Comparison of ENCODE assay signal across 1 cellular context in the genomic region with DNA sequence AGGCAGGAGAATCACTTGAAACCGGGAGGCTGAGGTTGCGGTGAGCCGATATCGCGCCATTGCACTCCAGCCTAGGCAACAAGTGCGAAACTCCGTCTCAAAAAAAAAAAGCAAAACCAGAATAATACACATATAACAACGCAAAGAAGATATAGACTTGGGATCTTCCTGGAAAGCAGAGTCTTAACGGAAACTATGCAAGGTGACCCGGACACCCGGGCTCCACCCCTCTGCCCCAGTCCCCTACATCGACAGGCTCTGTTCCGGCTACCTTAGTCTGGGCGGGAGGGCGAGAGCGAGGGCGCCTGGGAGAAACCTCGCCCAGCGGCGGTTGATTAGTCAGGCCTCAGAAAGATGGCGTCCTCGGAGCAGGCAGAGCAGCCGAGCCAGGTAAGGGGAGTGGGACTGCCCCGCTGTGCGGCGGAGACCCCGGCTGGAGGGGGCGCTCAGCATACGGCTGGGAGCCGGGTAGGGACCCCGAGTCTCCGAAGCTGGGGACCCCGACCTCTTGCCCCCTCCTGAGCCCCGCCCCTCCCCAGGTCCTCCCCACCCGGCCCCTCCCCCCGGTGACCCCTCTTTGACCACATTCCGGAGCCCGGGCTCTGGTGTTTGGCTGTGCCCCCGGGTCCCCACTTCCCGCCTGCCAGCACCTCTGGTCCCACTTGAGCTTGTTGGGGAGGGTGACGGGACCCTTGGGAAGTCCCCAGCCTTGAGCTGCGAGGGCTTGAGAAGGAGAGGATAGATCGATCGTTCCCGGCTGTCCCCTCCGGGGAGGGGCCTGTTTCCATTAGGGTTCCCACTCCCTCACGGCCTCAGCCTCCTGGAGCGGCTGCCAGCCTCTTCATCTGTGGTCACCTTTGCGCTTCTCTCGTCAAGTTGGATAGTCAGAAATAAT.
TF ChIP-seq lines count a peak whose summit lies in the region.

A gene with protein sequence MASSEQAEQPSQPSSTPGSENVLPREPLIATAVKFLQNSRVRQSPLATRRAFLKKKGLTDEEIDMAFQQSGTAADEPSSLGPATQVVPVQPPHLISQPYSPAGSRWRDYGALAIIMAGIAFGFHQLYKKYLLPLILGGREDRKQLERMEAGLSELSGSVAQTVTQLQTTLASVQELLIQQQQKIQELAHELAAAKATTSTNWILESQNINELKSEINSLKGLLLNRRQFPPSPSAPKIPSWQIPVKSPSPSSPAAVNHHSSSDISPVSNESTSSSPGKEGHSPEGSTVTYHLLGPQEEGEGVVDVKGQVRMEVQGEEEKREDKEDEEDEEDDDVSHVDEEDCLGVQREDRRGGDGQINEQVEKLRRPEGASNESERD (plus strand): TSS at position 338 of the 895 bp plus-strand sequence. CDS start 17 bp downstream, at position 355.

TF ChIP-seq in HEK293, 187 proteins besides CTCF, POLR2A, EP300 and RAD21 (continued from another document):
- TF ChIP-seq ZNF544 (tag by site-specific recombination; IDR thresholded peaks at IDR 0.05) (no peak), SP7 (tag by site-specific recombination; IDR thresholded peaks at IDR 0.05) (peak; percentile 76), ZNF600 (tag by site-specific recombination; IDR thresholded peaks at IDR 0.05) (0 out of 2 replicates have a peak, but pooled peaks have one; percentile 5), ZNF19 (tag by site-specific recombination; IDR thresholded peaks at IDR 0.05; ENCODE audit: low read depth) (no peak), ZBTB44 (tag by site-specific recombination; IDR thresholded peaks at IDR 0.05) (0 out of 2 replicates have a peak, but pooled peaks have one; percentile 11), ZNF610 (tag by site-specific recombination; IDR thresholded peaks at IDR 0.05; ENCODE audit: borderline replicate concordance) (no peak; the same call in 1 of the 2 replicates), SCRT2 (tag by site-specific recombination; IDR thresholded peaks at IDR 0.05) (peak; percentile 82), ZNF76 (tag by site-specific recombination; IDR thresholded peaks at IDR 0.05; ENCODE audit: borderline replicate concordance, low read depth) (peak; percentile 92), GLIS1 (tag by site-specific recombination; IDR thresholded peaks at IDR 0.05) (peak; percentile 37; the same call in 1 of the 2 replicates), INSM2 (tag by site-specific recombination; IDR thresholded peaks at IDR 0.05) (0 out of 2 replicates have a peak, but pooled peaks have one; percentile 19), ZNF843 (tag by site-specific recombination; IDR thresholded peaks at IDR 0.05) (peak; percentile 43; the same call in 1 of the 2 replicates), ZNF473 (tag by site-specific recombination; IDR thresholded peaks at IDR 0.05) (no peak), ZNF629 (tag by site-specific recombination; IDR thresholded peaks at IDR 0.05) (peak; percentile 60), ZSCAN23 (tag by site-specific recombination; IDR thresholded peaks at IDR 0.05) (no peak), ZNF341 (tag by site-specific recombination; IDR thresholded peaks at IDR 0.05; ENCODE audit: low read depth) (peak; percentile 86), PATZ1 (tag by site-specific recombination; IDR thresholded peaks at IDR 0.05) (0 out of 2 replicates have a peak, but pooled peaks have one; percentile 66), ZNF223 (tag by site-specific recombination; IDR thresholded peaks at IDR 0.05) (peak; percentile 94), ZXDB (tag by site-specific recombination; IDR thresholded peaks at IDR 0.05) (peak; percentile 72), ZBTB20 (tag by site-specific recombination; IDR thresholded peaks at IDR 0.05) (peak; percentile 75)
- TF ChIP-seq, protein P1, sequence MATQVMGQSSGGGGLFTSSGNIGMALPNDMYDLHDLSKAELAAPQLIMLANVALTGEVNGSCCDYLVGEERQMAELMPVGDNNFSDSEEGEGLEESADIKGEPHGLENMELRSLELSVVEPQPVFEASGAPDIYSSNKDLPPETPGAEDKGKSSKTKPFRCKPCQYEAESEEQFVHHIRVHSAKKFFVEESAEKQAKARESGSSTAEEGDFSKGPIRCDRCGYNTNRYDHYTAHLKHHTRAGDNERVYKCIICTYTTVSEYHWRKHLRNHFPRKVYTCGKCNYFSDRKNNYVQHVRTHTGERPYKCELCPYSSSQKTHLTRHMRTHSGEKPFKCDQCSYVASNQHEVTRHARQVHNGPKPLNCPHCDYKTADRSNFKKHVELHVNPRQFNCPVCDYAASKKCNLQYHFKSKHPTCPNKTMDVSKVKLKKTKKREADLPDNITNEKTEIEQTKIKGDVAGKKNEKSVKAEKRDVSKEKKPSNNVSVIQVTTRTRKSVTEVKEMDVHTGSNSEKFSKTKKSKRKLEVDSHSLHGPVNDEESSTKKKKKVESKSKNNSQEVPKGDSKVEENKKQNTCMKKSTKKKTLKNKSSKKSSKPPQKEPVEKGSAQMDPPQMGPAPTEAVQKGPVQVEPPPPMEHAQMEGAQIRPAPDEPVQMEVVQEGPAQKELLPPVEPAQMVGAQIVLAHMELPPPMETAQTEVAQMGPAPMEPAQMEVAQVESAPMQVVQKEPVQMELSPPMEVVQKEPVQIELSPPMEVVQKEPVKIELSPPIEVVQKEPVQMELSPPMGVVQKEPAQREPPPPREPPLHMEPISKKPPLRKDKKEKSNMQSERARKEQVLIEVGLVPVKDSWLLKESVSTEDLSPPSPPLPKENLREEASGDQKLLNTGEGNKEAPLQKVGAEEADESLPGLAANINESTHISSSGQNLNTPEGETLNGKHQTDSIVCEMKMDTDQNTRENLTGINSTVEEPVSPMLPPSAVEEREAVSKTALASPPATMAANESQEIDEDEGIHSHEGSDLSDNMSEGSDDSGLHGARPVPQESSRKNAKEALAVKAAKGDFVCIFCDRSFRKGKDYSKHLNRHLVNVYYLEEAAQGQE (tag by site-specific recombination; IDR thresholded peaks at IDR 0.05): 0 out of 2 replicates have a peak, but pooled peaks have one; percentile 36
- TF ChIP-seq, protein P2, sequence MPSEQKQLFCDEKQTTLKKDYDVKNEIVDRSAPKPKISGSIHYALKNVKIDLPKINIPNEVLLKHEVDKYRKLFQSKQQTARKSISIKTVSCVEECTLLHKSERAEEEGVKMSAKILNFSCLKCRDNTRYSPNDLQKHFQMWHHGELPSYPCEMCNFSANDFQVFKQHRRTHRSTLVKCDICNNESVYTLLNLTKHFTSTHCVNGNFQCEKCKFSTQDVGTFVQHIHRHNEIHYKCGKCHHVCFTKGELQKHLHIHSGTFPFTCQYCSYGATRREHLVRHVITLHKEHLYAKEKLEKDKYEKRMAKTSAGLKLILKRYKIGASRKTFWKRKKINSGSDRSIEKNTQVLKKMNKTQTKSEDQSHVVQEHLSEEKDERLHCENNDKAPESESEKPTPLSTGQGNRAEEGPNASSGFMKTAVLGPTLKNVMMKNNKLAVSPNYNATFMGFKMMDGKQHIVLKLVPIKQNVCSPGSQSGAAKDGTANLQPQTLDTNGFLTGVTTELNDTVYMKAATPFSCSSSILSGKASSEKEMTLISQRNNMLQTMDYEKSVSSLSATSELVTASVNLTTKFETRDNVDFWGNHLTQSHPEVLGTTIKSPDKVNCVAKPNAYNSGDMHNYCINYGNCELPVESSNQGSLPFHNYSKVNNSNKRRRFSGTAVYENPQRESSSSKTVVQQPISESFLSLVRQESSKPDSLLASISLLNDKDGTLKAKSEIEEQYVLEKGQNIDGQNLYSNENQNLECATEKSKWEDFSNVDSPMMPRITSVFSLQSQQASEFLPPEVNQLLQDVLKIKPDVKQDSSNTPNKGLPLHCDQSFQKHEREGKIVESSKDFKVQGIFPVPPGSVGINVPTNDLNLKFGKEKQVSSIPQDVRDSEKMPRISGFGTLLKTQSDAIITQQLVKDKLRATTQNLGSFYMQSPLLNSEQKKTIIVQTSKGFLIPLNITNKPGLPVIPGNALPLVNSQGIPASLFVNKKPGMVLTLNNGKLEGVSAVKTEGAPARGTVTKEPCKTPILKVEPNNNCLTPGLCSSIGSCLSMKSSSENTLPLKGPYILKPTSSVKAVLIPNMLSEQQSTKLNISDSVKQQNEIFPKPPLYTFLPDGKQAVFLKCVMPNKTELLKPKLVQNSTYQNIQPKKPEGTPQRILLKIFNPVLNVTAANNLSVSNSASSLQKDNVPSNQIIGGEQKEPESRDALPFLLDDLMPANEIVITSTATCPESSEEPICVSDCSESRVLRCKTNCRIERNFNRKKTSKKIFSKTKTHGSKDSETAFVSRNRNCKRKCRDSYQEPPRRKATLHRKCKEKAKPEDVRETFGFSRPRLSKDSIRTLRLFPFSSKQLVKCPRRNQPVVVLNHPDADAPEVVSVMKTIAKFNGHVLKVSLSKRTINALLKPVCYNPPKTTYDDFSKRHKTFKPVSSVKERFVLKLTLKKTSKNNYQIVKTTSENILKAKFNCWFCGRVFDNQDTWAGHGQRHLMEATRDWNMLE (tag by site-specific recombination; conservative IDR thresholded peaks at IDR 0.05; ENCODE audit: low read depth): peak; percentile 83
